14 cellular contexts compared by ENCODE assay signal in the genomic region with DNA sequence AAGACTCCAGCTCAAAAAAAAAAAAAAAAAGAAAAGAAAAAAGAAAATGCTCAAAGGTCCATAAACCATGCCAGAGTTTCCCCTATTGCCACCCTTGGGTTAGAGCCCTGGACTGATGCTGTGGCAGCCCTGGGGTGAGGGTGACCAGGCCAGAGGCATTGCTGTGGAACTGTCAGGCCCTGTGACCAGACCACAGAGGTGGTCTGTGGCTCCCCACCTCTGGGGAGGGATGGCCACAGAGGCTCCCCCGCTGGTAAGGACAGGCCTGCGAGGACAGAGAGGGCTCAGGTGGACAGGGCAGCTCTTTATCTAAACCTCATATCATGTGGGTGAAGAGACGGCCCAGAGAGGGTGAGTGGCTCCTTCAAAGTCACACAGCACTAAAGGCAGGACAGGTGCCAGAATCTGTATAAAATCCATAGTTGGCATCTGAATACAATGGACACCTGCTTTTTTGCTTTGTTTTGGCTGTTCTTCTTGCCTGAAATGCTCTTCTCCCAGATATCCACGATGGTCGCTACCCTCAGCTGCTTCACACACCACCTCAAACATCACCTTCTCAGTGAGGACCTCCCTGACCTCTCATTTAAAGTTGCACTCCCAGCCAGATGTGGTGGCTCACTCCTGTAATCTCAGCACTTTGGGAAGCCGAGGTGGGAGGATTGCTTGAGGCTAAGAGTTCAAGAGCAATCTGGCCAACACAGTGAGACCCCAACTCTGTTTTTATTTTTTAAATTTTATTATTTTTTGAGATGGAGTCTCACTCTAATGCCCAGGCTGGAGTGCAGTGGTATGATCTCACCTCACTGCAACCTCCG. TPM values are rescaled to one million over a fixed set of nuclear protein-coding genes. Genes with fewer than 3 reads are reported as not detected.
DNase-seq lines count a peak whose midpoint lies in the region; ATAC-seq, FAIRE-seq and TF ChIP-seq lines count a peak whose summit lies in the region.
"Had no signal": no experiment of that assay in that cellular context is flagged by ENCODE, and none has a peak within 500 bp of the region (broad histone marks: within the 10 kb centered on the region; RNA-seq: fewer than 3 reads in every experiment).

No MANE protein-coding gene starts in this region.

- TF ChIP-seq EP300 in K562 (IDR thresholded peaks at IDR 0.05; ENCODE audit: low read length): no peak
- no peak for TF ChIP-seq EP300 in HepG2 (IDR thresholded peaks at IDR 0.05; ENCODE audit: low read depth in 2 of 2, low read length in 2 of 2)
- TF ChIP-seq EP300 in HepG2 (CRISPR knock-in tag; IDR thresholded peaks at IDR 0.05; ENCODE audit: borderline replicate concordance): no peak

- TF ChIP-seq POLR2A in K562 (conservative IDR thresholded peaks at IDR 0.05) (no peak), HepG2 (IDR thresholded peaks at IDR 0.05; ENCODE audit: insufficient read depth in 1 of 2, low read depth in 2 of 2, low read length in 2 of 2) (no peak)

- no peaks in the 10 kb centered on the region for H3K27me3 Mint-ChIP-seq in activated CD4-positive, alpha-beta memory T cell treated with anti-CD3 and anti-CD28 coated beads for 36 hours
- H3K27me3 Mint-ChIP-seq: IgD-negative memory B cell had no signal

- TF ChIP-seq RAD21 in K562 (CRISPR knock-in tag; conservative IDR thresholded peaks at IDR 0.05 in 1 of 2, IDR thresholded peaks at IDR 0.05 in 1 of 2): no peak
- TF ChIP-seq RAD21 in HepG2 (CRISPR knock-in tag; IDR thresholded peaks at IDR 0.05): no peak

- no peaks in the 10 kb centered on the region; the same call in 2 of the 3 replicates for H3K36me3 ChIP-seq in K562 (ENCODE audit: control insufficient read depth, insufficient read depth, low read length)
- H3K36me3 ChIP-seq in HepG2 (replicated peaks in 1 of 2; ENCODE audit: control insufficient read depth in 1 of 2, insufficient read depth in 2 of 2, low read length in 2 of 2): no peaks in the 10 kb centered on the region

- intact Hi-C loops in K562 (cut with micrococcal nuclease) (no loop called here), HepG2 (cut with micrococcal nuclease; ENCODE audit: unreplicated experiment) (no loop called here), posterior vena cava (cut with DNase I) (no loop called here)
- intact Hi-C loops in activated CD4-positive, alpha-beta memory T cell treated with anti-CD3 and anti-CD28 coated beads for 36 hours (cut with micrococcal nuclease): no loop called here

- WGBS in K562 (ENCODE audit: insufficient coverage, low coverage, missing lambda C conversion rate): 72% methylated on average over 7 of the region's 7 CpGs
- 90% methylated on average over 7 of the region's 7 CpGs for whole genome bisulfite sequencing in HepG2 (ENCODE audit: low lambda C conversion rate)

- no peaks in the 10 kb centered on the region; a peak in 1 of 5 replicates for H3K27me3 ChIP-seq in K562 (ENCODE audit: control insufficient read depth in 2 of 2, insufficient read depth in 2 of 2, low read length in 2 of 2)
- no peaks in the 10 kb centered on the region for H3K27me3 ChIP-seq in HepG2 (ENCODE audit: control insufficient read depth in 1 of 2, insufficient read depth in 2 of 2, low read length in 2 of 2)
- H3K27me3 ChIP-seq: BLaER1 had no signal

- H2AFZ ChIP-seq in K562 (ENCODE audit: low read depth, low read length): no peak overlapping the region
- no peak overlapping the region for H2AFZ ChIP-seq in HepG2 (ENCODE audit: low read length)
- H2AFZ ChIP-seq: GM23338 had no signal

- peaks cover 10 to 20% of the 10 kb centered on the region in 2 experiments; a peak in 4 of 5 replicates for H3K4me1 ChIP-seq in K562 (replicated peaks in 1 of 2; ENCODE audit: control insufficient read depth in 2 of 2, insufficient read depth in 2 of 2, low read length in 2 of 2)
- 0 out of 2 replicates have a peak, but pooled peaks cover 6% of the 10 kb centered on the region for H3K4me1 ChIP-seq in HepG2 (ENCODE audit: insufficient read depth, low read length)

- no peaks in the 10 kb centered on the region for H3K36me3 Mint-ChIP-seq in activated CD4-positive, alpha-beta memory T cell treated with anti-CD3 and anti-CD28 coated beads for 36 hours
- H3K36me3 Mint-ChIP-seq: IgD-negative memory B cell had no signal

- H4K20me1 ChIP-seq in K562 (replicated peaks; ENCODE audit: control insufficient read depth, insufficient read depth, low read length): peaks cover 1% of the 10 kb centered on the region; the same call in 1 of the 2 replicates
- no peaks in the 10 kb centered on the region for H4K20me1 ChIP-seq in HepG2 (ENCODE audit: insufficient read depth, low read length)
- H4K20me1 ChIP-seq: BLaER1 had no signal

- H3K27ac Mint-ChIP-seq in activated CD4-positive, alpha-beta memory T cell treated with anti-CD3 and anti-CD28 coated beads for 36 hours: no peak overlapping the region
- H3K27ac Mint-ChIP-seq: GM23338, H9 had no signal

- DNase-seq in K562 (ENCODE audit: extremely low read depth in 1 of 4, low spot score in 3 of 4) (no peak), HepG2 (ENCODE audit: low spot score) (no peak), posterior vena cava (ENCODE audit: low spot score) (peak; percentile 34), NCI-H1930 (lab: John Stamatoyannopoulos, UW) (no peak)
- no peak for DNase-seq in activated CD4-positive, alpha-beta memory T cell treated with anti-CD3 and anti-CD28 coated beads for 36 hours
- DNase-seq in activated CD4-positive, CD25-positive, alpha-beta regulatory T cell (lab: John Stamatoyannopoulos, UW): no peak
- DNase-seq: DMS53, GF-D8, H9 had no signal

- FAIRE-seq in K562 (lab: Jason Lieb, UNC): no peak
- no peak for FAIRE-seq in HepG2 (lab: Jason Lieb, UNC)

- BruUV-seq in K562 (replicated peaks; lab: Mats Ljungman, UMichigan) (no TSS peak), HepG2 (replicated peaks; lab: Mats Ljungman, UMichigan) (no TSS peak)

- no peaks in the 10 kb centered on the region for H3K4me1 Mint-ChIP-seq in activated CD4-positive, alpha-beta memory T cell treated with anti-CD3 and anti-CD28 coated beads for 36 hours (ENCODE audit: low read depth)

- H3K9me3 ChIP-seq in K562 (replicated peaks; ENCODE audit: control insufficient read depth, insufficient read depth, low read depth, low read length): no peaks in the 10 kb centered on the region
- H3K9me3 ChIP-seq in HepG2 (ENCODE audit: low read length): no peaks in the 10 kb centered on the region
- H3K9me3 ChIP-seq: BLaER1 had no signal

- no peak overlapping the region for H3K4me3 Mint-ChIP-seq in activated CD4-positive, alpha-beta memory T cell treated with anti-CD3 and anti-CD28 coated beads for 36 hours
- H3K4me3 Mint-ChIP-seq: GM23338, H9, IgD-negative memory B cell had no signal

- ATAC-seq in K562: no peak
- ATAC-seq in HepG2: no peak
- ATAC-seq in GM21360 (IDR thresholded peaks at IDR 0.05; ENCODE audit: unreplicated experiment): no peak
- ATAC-seq: GM23338 had no signal

- H3K9me1 ChIP-seq in K562 (ENCODE audit: control insufficient read depth, insufficient read depth, low read length): no peaks in the 10 kb centered on the region

- POLR2A ChIA-PET in K562 (lab: Yijun Ruan, JAX) (interaction anchor here (1.2 to 1.6 kb wide), 3 partner anchors 8 to 19 kb away, joined by 3 to 5 read pairs (median 4); no protein-coding TSS in a partner anchor), HepG2 (lab: Yijun Ruan, JAX) (no interaction called here)
- POLR2A ChIA-PET in activated CD4-positive, alpha-beta memory T cell treated with anti-CD3 and anti-CD28 coated beads for 36 hours (lab: Charles Lee): no interaction called here

- H3K9me3 Mint-ChIP-seq in activated CD4-positive, alpha-beta memory T cell treated with anti-CD3 and anti-CD28 coated beads for 36 hours: no peaks in the 10 kb centered on the region
- H3K9me3 Mint-ChIP-seq: GM23338, H9, IgD-negative memory B cell had no signal

- no peak overlapping the region for H3K4me3 ChIP-seq in K562
- H3K4me3 ChIP-seq in HepG2 (replicated peaks in 1 of 3; ENCODE audit: insufficient read depth in 1 of 3, low read depth in 2 of 3, low read length in 3 of 3): no peak overlapping the region
- H3K4me3 ChIP-seq: BLaER1, GM23338 had no signal

- TF ChIP-seq CTCF in K562 (IDR thresholded peaks at IDR 0.05 in 2 of 3, conservative IDR thresholded peaks at IDR 0.05 in 1 of 3; ENCODE audit: insufficient read depth in 2 of 3, low read depth in 1 of 3, low read length in 3 of 3) (no peak), HepG2 (CRISPR knock-in tag; IDR thresholded peaks at IDR 0.05) (no peak)

- H3K79me2 ChIP-seq in K562 (ENCODE audit: control insufficient read depth, insufficient read depth, low read length): no peaks in the 10 kb centered on the region
- H3K79me2 ChIP-seq in HepG2 (ENCODE audit: insufficient read depth, low read length): no peaks in the 10 kb centered on the region

- CTCF ChIA-PET in K562 (lab: Yijun Ruan, JAX; ENCODE audit: low intra/inter-chr PET ratio) (no interaction called here), HepG2 (lab: Yijun Ruan, JAX; ENCODE audit: low intra/inter-chr PET ratio, low total read pairs) (no interaction called here)
- CTCF ChIA-PET in activated CD4-positive, alpha-beta memory T cell treated with anti-CD3 and anti-CD28 coated beads for 36 hours (lab: Charles Lee): no interaction called here

- H3K4me2 ChIP-seq in K562 (ENCODE audit: insufficient read depth, low read length): no peak overlapping the region
- no peak overlapping the region for H3K4me2 ChIP-seq in HepG2 (ENCODE audit: low read depth, low read length)
- H3K4me2 ChIP-seq: GM23338 had no signal

- H3K9ac ChIP-seq in K562 (ENCODE audit: insufficient read depth in 1 of 2, low read depth in 2 of 2, low read length in 2 of 2) (no peak overlapping the region), HepG2 (ENCODE audit: insufficient read depth, low read depth, low read length) (no peak overlapping the region)
- H3K9ac ChIP-seq: BLaER1 had no signal

- in situ Hi-C loops in K562 (cut with MboI) (no loop called here), HepG2 (cut with HindIII; ENCODE audit: extremely low pct_ligation_motif_present, low pct_unique_long_range_greater_than_20kb) (no loop called here)

- no peak overlapping the region for H3K27ac ChIP-seq in K562 (ENCODE audit: extremely low read depth, low read depth, low read length)
- no peak overlapping the region for H3K27ac ChIP-seq in HepG2 (ENCODE audit: extremely low read length, insufficient read depth, low read length)
- H3K27ac ChIP-seq: BLaER1 had no signal

RNA-seq across cellular contexts. Expression of gene SPDEF, which starts 22.5 kb away (rescaled TPM):
- not detected in 2 replicates for total RNA-seq in K562 (2011; cell fraction: chromatin; rRNA removed; ENCODE audit: low replicate concordance)
- 0.13 TPM in 1 of 2 replicates, not detected in the other for total RNA-seq in K562 (2011; cell fraction: nucleolus; rRNA removed)
- 0.29 TPM in 1 of 2 replicates, not detected in the other for total RNA-seq in K562 (2011; cell fraction: nucleoplasm; rRNA removed)
- total RNA-seq in K562 (2014; rRNA removed) (0.08 TPM in 1 of 2 replicates, not detected in the other), K562 (2014; rRNA removed; fragmentation: Illumina TruSeq; extraction: Trizol) (not detected in 2 replicates), K562 (2015; rRNA removed; fragmentation: Illumina TruSeq; extraction: Trizol) (0.11 and 0.15 TPM in 2 replicates), K562 (2021) (0.11 and 0.16 TPM in 2 replicates), HepG2 (2016; rRNA removed; fragmentation: Illumina TruSeq; extraction: Trizol) (not detected in 2 replicates), posterior vena cava (not detected)
- polyA plus RNA-seq in K562 (2011; rRNA removed) (0.04 and 0.08 TPM in 2 replicates), K562 (2014; fragmentation: Illumina TruSeq; extraction: Trizol) (0.10 TPM in 1 of 2 replicates, not detected in the other), K562 (2014; fragmentation: Nextera tagmentation; extraction: Ambion mirVana) (not detected), K562 (2014; rRNA removed) (0.08 and 0.12 TPM in 2 replicates), HepG2 (2011; rRNA removed) (0.03 TPM in 1 of 2 replicates, not detected in the other)
- polyA plus RNA-seq in K562 (2011; cell fraction: cytosol; rRNA removed): 0.13 and 0.16 TPM in 2 replicates
- 0.23 and 0.35 TPM in 2 replicates for polyA plus RNA-seq in K562 (2011; cell fraction: nucleus; rRNA removed)
- 0.05 TPM in 1 of 2 replicates, not detected in the other for polyA plus RNA-seq in K562 (2012)
- polyA minus RNA-seq in K562 (2011; rRNA and poly(A)+ RNA removed): not detected in 2 replicates
- not detected in 2 replicates for polyA minus RNA-seq in K562 (2011; cell fraction: cytosol; rRNA and poly(A)+ RNA removed)
- not detected in 2 replicates for polyA minus RNA-seq in K562 (2011; cell fraction: nucleus; rRNA and poly(A)+ RNA removed)
- not detected in 2 replicates for total RNA-seq in HepG2 (2016; cell fraction: cytosol; rRNA removed; fragmentation: Illumina TruSeq; extraction: Trizol; ENCODE audit: low read depth)
- total RNA-seq in HepG2 (2016; cell fraction: insoluble cytoplasmic fraction; rRNA removed; fragmentation: Illumina TruSeq; extraction: Trizol): not detected in 2 replicates
- not detected in 2 replicates for total RNA-seq in HepG2 (2016; cell fraction: membrane; rRNA removed; fragmentation: Illumina TruSeq; extraction: Trizol)
- total RNA-seq in HepG2 (2016; cell fraction: nucleus; rRNA removed; fragmentation: Illumina TruSeq; extraction: Trizol): not detected in 2 replicates
- not detected in 2 replicates for polyA plus RNA-seq in HepG2 (2011; cell fraction: cytosol; rRNA removed)
- 0.07 and 0.08 TPM in 2 replicates for polyA plus RNA-seq in HepG2 (2011; cell fraction: nucleus; rRNA removed)
- not detected in 2 replicates for polyA plus RNA-seq in HepG2 (2012)
- not detected in 2 replicates for polyA plus RNA-seq in HepG2 (2016; cell fraction: cytosol; fragmentation: Illumina TruSeq; extraction: Trizol; ENCODE audit: low read depth)
- not detected in 2 replicates for polyA plus RNA-seq in HepG2 (2016; cell fraction: insoluble cytoplasmic fraction; fragmentation: Illumina TruSeq; extraction: Trizol; ENCODE audit: low read depth)
- polyA plus RNA-seq in HepG2 (2016; cell fraction: membrane; fragmentation: Illumina TruSeq; extraction: Trizol; ENCODE audit: low read depth): not detected in 2 replicates
- not detected in 2 replicates for polyA plus RNA-seq in HepG2 (2016; cell fraction: nucleus; fragmentation: Illumina TruSeq; extraction: Trizol; ENCODE audit: insufficient read depth, low read depth)
- polyA minus RNA-seq in HepG2 (2011; rRNA and poly(A)+ RNA removed; ENCODE audit: low replicate concordance): not detected in 2 replicates
- polyA minus RNA-seq in HepG2 (2011; cell fraction: cytosol; rRNA and poly(A)+ RNA removed): not detected in 2 replicates
- not detected in 2 replicates for polyA minus RNA-seq in HepG2 (2011; cell fraction: nucleus; rRNA and poly(A)+ RNA removed)
- under 1 TPM in 1 of 2 experiments, not detected in 1; 0.33 TPM for total RNA-seq in activated CD4-positive, alpha-beta memory T cell treated with anti-CD3 and anti-CD28 coated beads for 36 hours
- total RNA-seq: A673 had no signal
- polyA plus RNA-seq: GM23338, IgD-negative memory B cell had no signal

Comparison
In these comparisons a context has a peak if more than half of its experiments do, and no peak if none do; other contexts are left out.
1. Of the 241 proteins assayed by ChIP-seq in both HepG2 and K562: peak only in HepG2: none; only in K562: ADNP, CHD4, ESRRA, GABPB1, HDAC2, KDM1A and 4 more; in both: ZNF121; in neither: 229; mixed calls (peak in some experiments, not most) for 1.